1 cellular context compared by ENCODE assay signal in the genomic region with DNA sequence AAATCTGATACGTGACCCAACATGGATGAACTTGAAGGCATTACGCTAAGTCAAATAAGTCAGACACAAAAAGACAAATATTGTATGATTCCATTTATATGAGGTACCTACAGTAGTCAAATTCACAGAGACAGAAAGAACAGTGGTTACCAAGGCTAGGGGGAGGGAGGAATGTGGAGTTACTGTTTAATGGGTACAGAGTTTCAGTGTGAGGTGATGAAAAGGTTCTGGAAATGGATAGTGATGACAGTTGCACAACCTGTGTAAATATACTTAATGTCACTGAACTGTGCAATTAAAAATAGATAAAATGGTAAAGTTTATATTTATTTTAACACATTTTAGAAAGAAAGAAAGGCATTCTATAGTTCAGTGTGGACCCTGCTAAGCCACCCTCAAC.
TF ChIP-seq lines count a peak whose summit lies in the region.

No MANE protein-coding gene starts in this region.

TF ChIP-seq in HepG2, 621 proteins besides CTCF, POLR2A, EP300 and RAD21 (continued from another document and continues in another):
- TF ChIP-seq ZBTB40 (IDR thresholded peaks at IDR 0.05) (no peak), ZBTB40 (CRISPR knock-in tag; IDR thresholded peaks at IDR 0.05) (no peak), ZNF354B (CRISPR knock-in tag; IDR thresholded peaks at IDR 0.05) (no peak), IKZF4 (CRISPR knock-in tag; IDR thresholded peaks at IDR 0.05; ENCODE audit: borderline replicate concordance, low read depth, not compliant biosample characterization) (no peak), ZNF747 (CRISPR knock-in tag; IDR thresholded peaks at IDR 0.05; ENCODE audit: borderline replicate concordance) (no peak), MAFG (CRISPR knock-in tag; IDR thresholded peaks at IDR 0.05) (no peak), EZH2 (conservative IDR thresholded peaks at IDR 0.05; ENCODE audit: low read depth, low read length) (no peak), CEBPG (CRISPR knock-in tag; IDR thresholded peaks at IDR 0.05) (peak; percentile 93), SP4 (CRISPR knock-in tag; IDR thresholded peaks at IDR 0.05) (no peak), RFX1 (IDR thresholded peaks at IDR 0.05) (no peak), SSRP1 (CRISPR knock-in tag; IDR thresholded peaks at IDR 0.05) (no peak), ZNF407 (CRISPR knock-in tag; IDR thresholded peaks at IDR 0.05; ENCODE audit: not compliant biosample characterization) (no peak), MEF2D (CRISPR knock-in tag; IDR thresholded peaks at IDR 0.05) (no peak), ELF3 (CRISPR knock-in tag; IDR thresholded peaks at IDR 0.05) (peak; percentile 55), HMG20B (CRISPR knock-in tag; conservative IDR thresholded peaks at IDR 0.05) (0 out of 2 replicates have a peak, but pooled peaks have one; percentile 31), TFDP2 (CRISPR knock-in tag; IDR thresholded peaks at IDR 0.05) (no peak), ATF7 (IDR thresholded peaks at IDR 0.05) (no peak), ATF7 (CRISPR knock-in tag; IDR thresholded peaks at IDR 0.05) (no peak), ZNF850 (CRISPR knock-in tag; conservative IDR thresholded peaks at IDR 0.05) (no peak), ZBTB7B (CRISPR knock-in tag; IDR thresholded peaks at IDR 0.05) (no peak), SALL1 (CRISPR knock-in tag; IDR thresholded peaks at IDR 0.05) (no peak), NCOA2 (CRISPR knock-in tag; IDR thresholded peaks at IDR 0.05) (peak; percentile 73), NONO (IDR thresholded peaks at IDR 0.05) (no peak), NONO (CRISPR knock-in tag; conservative IDR thresholded peaks at IDR 0.05) (peak; percentile 54; the same call in 1 of the 2 replicates), ZNF12 (CRISPR knock-in tag; IDR thresholded peaks at IDR 0.05) (no peak), THAP11 (CRISPR knock-in tag; IDR thresholded peaks at IDR 0.05) (no peak), PAXIP1 (CRISPR knock-in tag; conservative IDR thresholded peaks at IDR 0.05) (peak; percentile 71)
- TF ChIP-seq, protein P1, sequence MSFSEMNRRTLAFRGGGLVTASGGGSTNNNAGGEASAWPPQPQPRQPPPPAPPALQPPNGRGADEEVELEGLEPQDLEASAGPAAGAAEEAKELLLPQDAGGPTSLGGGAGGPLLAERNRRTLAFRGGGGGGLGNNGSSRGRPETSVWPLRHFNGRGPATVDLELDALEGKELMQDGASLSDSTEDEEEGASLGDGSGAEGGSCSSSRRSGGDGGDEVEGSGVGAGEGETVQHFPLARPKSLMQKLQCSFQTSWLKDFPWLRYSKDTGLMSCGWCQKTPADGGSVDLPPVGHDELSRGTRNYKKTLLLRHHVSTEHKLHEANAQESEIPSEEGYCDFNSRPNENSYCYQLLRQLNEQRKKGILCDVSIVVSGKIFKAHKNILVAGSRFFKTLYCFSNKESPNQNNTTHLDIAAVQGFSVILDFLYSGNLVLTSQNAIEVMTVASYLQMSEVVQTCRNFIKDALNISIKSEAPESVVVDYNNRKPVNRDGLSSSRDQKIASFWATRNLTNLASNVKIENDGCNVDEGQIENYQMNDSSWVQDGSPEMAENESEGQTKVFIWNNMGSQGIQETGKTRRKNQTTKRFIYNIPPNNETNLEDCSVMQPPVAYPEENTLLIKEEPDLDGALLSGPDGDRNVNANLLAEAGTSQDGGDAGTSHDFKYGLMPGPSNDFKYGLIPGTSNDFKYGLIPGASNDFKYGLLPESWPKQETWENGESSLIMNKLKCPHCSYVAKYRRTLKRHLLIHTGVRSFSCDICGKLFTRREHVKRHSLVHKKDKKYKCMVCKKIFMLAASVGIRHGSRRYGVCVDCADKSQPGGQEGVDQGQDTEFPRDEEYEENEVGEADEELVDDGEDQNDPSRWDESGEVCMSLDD (CRISPR knock-in tag; IDR thresholded peaks at IDR 0.05; ENCODE audit: borderline replicate concordance), result no peak
